ENCODE assay signal across 10 cellular contexts in the genomic region with DNA sequence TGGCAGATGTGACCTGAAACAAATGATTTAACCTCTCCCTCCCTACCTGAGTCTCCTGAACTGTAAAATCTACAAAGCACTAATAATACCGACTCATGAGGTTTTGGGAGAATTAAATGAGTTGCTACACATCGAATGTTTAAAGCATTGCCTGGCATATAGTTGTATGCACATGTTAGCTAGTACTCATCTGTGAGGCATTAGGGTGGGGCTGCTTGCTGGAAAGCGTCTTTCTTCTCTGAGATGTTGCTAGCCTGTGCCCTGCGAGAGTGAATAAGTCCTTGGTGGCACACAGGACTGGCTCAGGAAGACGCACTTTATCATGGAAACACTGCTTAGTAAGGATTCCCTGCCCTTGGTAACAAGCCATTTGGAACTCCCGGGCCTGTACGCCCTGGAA. TPM values are rescaled to one million over a fixed set of nuclear protein-coding genes. Genes with fewer than 3 reads are reported as not detected.
DNase-seq lines count a peak whose midpoint lies in the region; ATAC-seq, FAIRE-seq and TF ChIP-seq lines count a peak whose summit lies in the region.
"Had no signal": no experiment of that assay in that cellular context is flagged by ENCODE, and none has a peak within 500 bp of the region (broad histone marks: within the 10 kb centered on the region; RNA-seq: fewer than 3 reads in every experiment).

No MANE protein-coding gene starts in this region.

- H3K27me3 ChIP-seq in foreskin keratinocyte (no peaks in the 10 kb centered on the region), subcutaneous abdominal adipose tissue (ENCODE audit: control insufficient read depth in 5 of 5, insufficient read depth in 4 of 5, low read length in 5 of 5) (peaks cover 0 to 2% (median 0%) of the 10 kb centered on the region in 5 donors)

- ATAC-seq in foreskin keratinocyte (peak; percentile 84), HG03045 (IDR thresholded peaks at IDR 0.05; ENCODE audit: unreplicated experiment) (no peak), GM21576 (IDR thresholded peaks at IDR 0.05; ENCODE audit: unreplicated experiment) (no peak)

- TF ChIP-seq CTCF in foreskin keratinocyte (conservative IDR thresholded peaks at IDR 0.05): no peak

- no peak for FAIRE-seq in H54 (lab: Jason Lieb, UNC)

- peaks cover 31% of the 10 kb centered on the region for H3K4me1 ChIP-seq in foreskin keratinocyte
- peaks cover 3 to 73% (median 36%) of the 10 kb centered on the region in 5 donors for H3K4me1 ChIP-seq in subcutaneous abdominal adipose tissue (ENCODE audit: control insufficient read depth in 5 of 5, insufficient read depth in 5 of 5, low read length in 5 of 5)

- H3K4me3 ChIP-seq in subcutaneous abdominal adipose tissue (ENCODE audit: low read depth in 1 of 5, low read length in 5 of 5): peak overlapping the region in 1 of 5 donors; percentile 93

- H3K36me3 ChIP-seq in subcutaneous abdominal adipose tissue (ENCODE audit: control insufficient read depth in 5 of 5, insufficient read depth in 5 of 5, low read length in 5 of 5): peaks cover 0 to 53% (median 35%) of the 10 kb centered on the region in 5 donors

- H3K9me3 ChIP-seq in subcutaneous abdominal adipose tissue (ENCODE audit: control insufficient read depth in 5 of 5, low read length in 5 of 5): no peaks in the 10 kb centered on the region

- H3K27ac ChIP-seq in foreskin keratinocyte: peak overlapping the region; percentile 43
- peak overlapping the region; percentile 86 for H3K27ac ChIP-seq in subcutaneous abdominal adipose tissue (ENCODE audit: low read depth, low read length)

- H3K9ac ChIP-seq in subcutaneous abdominal adipose tissue (ENCODE audit: low read length in 5 of 5): no peak overlapping the region

- DNase-seq in H54 (ENCODE audit: insufficient read length, low spot score) (peak; percentile 67), amniotic stem cell (lab: John Stamatoyannopoulos, UW) (peak; percentile 57), foreskin keratinocyte (peak; percentile 91 to 96), NCI-H2171 treated with DMSO at 0.1 percent for 48 hours (lab: John Stamatoyannopoulos, UW) (no peak)
- no peak for DNase-seq in stimulated activated CD4-positive, alpha-beta T cell treated with anti-CD3 and anti-CD28 coated beads, Interleukin-2, amount 100 ng/mL, for 48 hours
- DNase-seq: NCI-H526 had no signal

- TF ChIP-seq POLR2A in H54 (IDR thresholded peaks at IDR 0.05; ENCODE audit: low read depth, low read length): no peak

RNA-seq across cellular contexts. Expression of a gene that starts 6.1 kb away (rescaled TPM):
- total RNA-seq in foreskin keratinocyte: 7.7 and 8.1 TPM in 2 replicates
- 6.0 and 6.5 TPM in 2 replicates for polyA plus RNA-seq in foreskin keratinocyte

RNA-seq across cellular contexts. Expression of a gene that starts 20.5 kb away (rescaled TPM):
- total RNA-seq in foreskin keratinocyte: 14.5 and 14.9 TPM in 2 replicates
- polyA plus RNA-seq in foreskin keratinocyte: 12.0 and 13.2 TPM in 2 replicates

RNA-seq across cellular contexts. Expression of a gene that starts 27.3 kb away (rescaled TPM):
- 0.28 and 0.34 TPM in 2 replicates for total RNA-seq in foreskin keratinocyte
- 0.14 and 0.21 TPM in 2 replicates for polyA plus RNA-seq in foreskin keratinocyte
- total RNA-seq: T-helper 1 cell treated with Interleukin-12 subunit alpha and Interleukin-12 subunit beta and Interleukin-4 antibody, amounts not matched to agents 30 ng/mL and 1 ng/mL, for 36 hours had no signal

RNA-seq across cellular contexts. Expression of a gene that starts 46.7 kb away (rescaled TPM):
- total RNA-seq in foreskin keratinocyte: 27.8 and 29.7 TPM in 2 replicates
- 14.7 and 16.3 TPM in 2 replicates for polyA plus RNA-seq in foreskin keratinocyte

Comparison
In these comparisons a context has a peak if more than half of its experiments do, and no peak if none do; other contexts are left out.
1. DNase-seq: peak in H54 (single experiment), amniotic stem cell (single experiment) and foreskin keratinocyte (2 of 2); none in NCI-H2171 treated with DMSO at 0.1 percent for 48 hours (single experiment) and stimulated activated CD4-positive, alpha-beta T cell treated with anti-CD3 and anti-CD28 coated beads, Interleukin-2, amount 100 ng/mL, for 48 hours (0 of 2).